10 cellular contexts compared by ENCODE assay signal in genomic region chr5:73234156-73234555, GRCh38.
DNase-seq lines count a peak whose midpoint lies in the region; ATAC-seq and TF ChIP-seq lines count a peak whose summit lies in the region.
"Had no signal": no experiment of that assay in that cellular context is flagged by ENCODE, and none has a peak within 500 bp of the region (broad histone marks: within the 10 kb centered on the region; RNA-seq: fewer than 3 reads in every experiment).

No MANE protein-coding gene starts in this region.

- no peaks in the 10 kb centered on the region for H3K9me3 Mint-ChIP-seq in chondrocyte (ENCODE audit: low read depth)
- no peaks in the 10 kb centered on the region for H3K9me3 Mint-ChIP-seq in stimulated activated memory B cell treated with anti-CD40 and anti-IgM and Interleukin-4, amounts not matched to agents 10 μg/mL and 1 μg/mL and 100 μg/mL, for 72 hours

- peaks cover 14% of the 10 kb centered on the region for H3K27me3 Mint-ChIP-seq in chondrocyte (ENCODE audit: low read depth)
- H3K27me3 Mint-ChIP-seq in stimulated activated memory B cell treated with anti-CD40 and anti-IgM and Interleukin-4, amounts not matched to agents 10 μg/mL and 1 μg/mL and 100 μg/mL, for 72 hours: peaks cover 76% of the 10 kb centered on the region

- no peak overlapping the region for H4K8ac ChIP-seq in IMR-90 (ENCODE audit: low read depth in 2 of 2, low read length in 2 of 2)

- peak overlapping the region; percentile 70 for H3K4me3 Mint-ChIP-seq in chondrocyte (ENCODE audit: unreplicated experiment)
- H3K4me3 Mint-ChIP-seq in stimulated activated memory B cell treated with anti-CD40 and anti-IgM and Interleukin-4, amounts not matched to agents 10 μg/mL and 1 μg/mL and 100 μg/mL, for 72 hours: peak overlapping the region; percentile 65

- H3K9me1 ChIP-seq in IMR-90 (ENCODE audit: insufficient read depth, low read length): 0 out of 2 replicates have a peak, but pooled peaks cover 4% of the 10 kb centered on the region

- no peak for TF ChIP-seq POLR2A in IMR-90 (IDR thresholded peaks at IDR 0.05; ENCODE audit: low read depth, low read length)

- peaks cover 2% of the 10 kb centered on the region; the same call in 1 of the 2 replicates for H3K9me3 ChIP-seq in IMR-90 (ENCODE audit: control insufficient read depth, insufficient read depth, low read length)
- H3K9me3 ChIP-seq in lower lobe of right lung: no peaks in the 10 kb centered on the region
- H3K9me3 ChIP-seq: HAP-1, left lung had no signal

- no peak for TF ChIP-seq RAD21 in IMR-90 (IDR thresholded peaks at IDR 0.05; ENCODE audit: low read length)

- no peak overlapping the region for H4K91ac ChIP-seq in IMR-90 (ENCODE audit: insufficient read depth, low read depth, low read length)

- no TSS peak for BruUV-seq in IMR-90 (replicated peaks; lab: Mats Ljungman, UMichigan)

- dilution Hi-C loops in IMR-90 (cut with HindIII; ENCODE audit: low sequenced_read_pairs, unreplicated experiment): no loop called here

- H3K36me3 ChIP-seq in IMR-90 (ENCODE audit: control insufficient read depth, insufficient read depth, low read length): no peaks in the 10 kb centered on the region
- no peaks in the 10 kb centered on the region for H3K36me3 ChIP-seq in lower lobe of right lung
- H3K36me3 ChIP-seq: HAP-1, left lung had no signal

- no peak overlapping the region for H3K9ac ChIP-seq in IMR-90 (ENCODE audit: low read depth, low read length)

- peaks cover 3% of the 10 kb centered on the region; the same call in 1 of the 2 replicates for H3K27me3 ChIP-seq in IMR-90 (ENCODE audit: control insufficient read depth, insufficient read depth, low read length)
- H3K27me3 ChIP-seq in lower lobe of right lung (ENCODE audit: low read depth): peaks cover 79% of the 10 kb centered on the region

- no peak overlapping the region for H3K23ac ChIP-seq in IMR-90 (ENCODE audit: low read depth, low read length)

- H4K5ac ChIP-seq in IMR-90 (ENCODE audit: low read depth, low read length): no peak overlapping the region

- no peak overlapping the region for H3K56ac ChIP-seq in IMR-90 (ENCODE audit: extremely low read depth, insufficient read depth, low read length)

- no peak overlapping the region for H3K27ac Mint-ChIP-seq in chondrocyte (ENCODE audit: unreplicated experiment)
- H3K27ac Mint-ChIP-seq in stimulated activated memory B cell treated with anti-CD40 and anti-IgM and Interleukin-4, amounts not matched to agents 10 μg/mL and 1 μg/mL and 100 μg/mL, for 72 hours: no peak overlapping the region

- H3K4me1 ChIP-seq in IMR-90 (ENCODE audit: control insufficient read depth, insufficient read depth, low read length) (peaks cover 13% of the 10 kb centered on the region), lower lobe of right lung (peaks cover 24% of the 10 kb centered on the region)
- H3K4me1 ChIP-seq: HAP-1 had no signal

- intact Hi-C loops in IMR-90 (cut with micrococcal nuclease) (no loop called here), lower lobe of right lung (cut with DNase I) (no loop called here)

- in situ Hi-C loops in IMR-90 (cut with MboI; ENCODE audit: low sequenced_read_pairs): no loop called here

- H2BK120ac ChIP-seq in IMR-90 (ENCODE audit: low read depth, low read length): no peak overlapping the region

- CTCF ChIA-PET in IMR-90 (lab: Yijun Ruan, JAX): no interaction called here

- no peak overlapping the region for H2BK20ac ChIP-seq in IMR-90 (ENCODE audit: low read depth, low read length)

- peaks cover 26% of the 10 kb centered on the region for H3K4me1 Mint-ChIP-seq in chondrocyte (ENCODE audit: low read depth)
- peaks cover 41% of the 10 kb centered on the region for H3K4me1 Mint-ChIP-seq in stimulated activated memory B cell treated with anti-CD40 and anti-IgM and Interleukin-4, amounts not matched to agents 10 μg/mL and 1 μg/mL and 100 μg/mL, for 72 hours

- H2AFZ ChIP-seq in IMR-90 (replicated peaks; ENCODE audit: low read length, poor library complexity): peak overlapping the region; percentile 70

- H3K4me3 ChIP-seq in IMR-90 (ENCODE audit: insufficient read depth, low read depth, low read length): no peak overlapping the region
- H3K4me3 ChIP-seq in lower lobe of right lung: peak overlapping the region; percentile 46
- H3K4me3 ChIP-seq: HAP-1 had no signal

- no CpG with 5 or more reads among the region's 16 CpGs for WGBS in IMR-90 (ENCODE audit: extremely low coverage in 2 of 2, insufficient read length in 1 of 2), 2 experiments

- H3K79me1 ChIP-seq in IMR-90 (ENCODE audit: low read depth in 1 of 2, low read length in 2 of 2): no peaks in the 10 kb centered on the region

- H2AK5ac ChIP-seq in IMR-90 (ENCODE audit: low read depth, low read length): no peak overlapping the region

- no peak overlapping the region for H3K18ac ChIP-seq in IMR-90 (ENCODE audit: low read depth, low read length)

- H3K14ac ChIP-seq in IMR-90 (replicated peaks; ENCODE audit: low read depth, low read length): no peak overlapping the region

- no peak overlapping the region for H2BK5ac ChIP-seq in IMR-90 (ENCODE audit: low read depth, low read length, poor library complexity, severe bottlenecking)

- H4K20me1 ChIP-seq in IMR-90 (ENCODE audit: insufficient read depth, low read length): no peaks in the 10 kb centered on the region

- H2BK15ac ChIP-seq in IMR-90 (ENCODE audit: low read depth, low read length): no peak overlapping the region

- H3K27ac ChIP-seq in IMR-90 (ENCODE audit: insufficient read depth, low read length) (no peak overlapping the region), lower lobe of right lung (no peak overlapping the region)
- H3K27ac ChIP-seq: left lung had no signal

- H3K4me2 ChIP-seq in IMR-90 (ENCODE audit: low read depth, low read length): no peak overlapping the region; the same call in 1 of the 2 replicates

- ATAC-seq in IMR-90 (ENCODE audit: low read depth) (no peak), lower lobe of right lung (no peak)
- no peak for ATAC-seq in stimulated activated memory B cell treated with anti-CD40 and anti-IgM and Interleukin-4, amounts not matched to agents 10 μg/mL and 1 μg/mL and 100 μg/mL, for 72 hours

- no peak for DNase-seq in IMR-90
- DNase-seq in chondrocyte (ENCODE audit: low spot score): no peak
- no peak for DNase-seq in lower lobe of right lung
- no peak for DNase-seq in D341Med (ENCODE audit: low spot score)
- DNase-seq in KG1 (lab: John Stamatoyannopoulos, UW): no peak
- DNase-seq in DMS 273 (lab: John Stamatoyannopoulos, UW; ENCODE audit: unreplicated experiment): no peak
- DNase-seq: DMS79 had no signal

- no peak overlapping the region for H2AK9ac ChIP-seq in IMR-90 (replicated peaks; ENCODE audit: low read depth, low read length, poor library complexity)

- POLR2A ChIA-PET in IMR-90 (lab: Charles Lee; ENCODE audit: unreplicated experiment): no interaction called here

- H3K4ac ChIP-seq in IMR-90 (ENCODE audit: low read depth, low read length): no peak overlapping the region

- no peak for TF ChIP-seq CTCF in IMR-90 (conservative IDR thresholded peaks at IDR 0.05; ENCODE audit: low read depth, low read length)
- TF ChIP-seq CTCF in chondrocyte (IDR thresholded peaks at IDR 0.05): no peak
- no peak for TF ChIP-seq CTCF in lower lobe of right lung (IDR thresholded peaks at IDR 0.05)

- no peaks in the 10 kb centered on the region for H3K36me3 Mint-ChIP-seq in chondrocyte (ENCODE audit: low read depth)
- H3K36me3 Mint-ChIP-seq in stimulated activated memory B cell treated with anti-CD40 and anti-IgM and Interleukin-4, amounts not matched to agents 10 μg/mL and 1 μg/mL and 100 μg/mL, for 72 hours: no peaks in the 10 kb centered on the region

TF ChIP-seq in IMR-90, 13 proteins besides CTCF, POLR2A, EP300 and RAD21:
- no peak for TF ChIP-seq MAFK (IDR thresholded peaks at IDR 0.05; ENCODE audit: low read depth, low read length)
